Comparison of ENCODE assay signal across 21 cellular contexts in genomic region chr12:102562836-102563425, GRCh38.
A peak's percentile ranks its signal among the peaks of the same experiment; 100 is the strongest.
DNase-seq lines count a peak whose midpoint lies in the region; ATAC-seq and TF ChIP-seq lines count a peak whose summit lies in the region.
"Had no signal": no experiment of that assay in that cellular context is flagged by ENCODE, and none has a peak within 500 bp of the region (broad histone marks: within the 10 kb centered on the region; RNA-seq: fewer than 3 reads in every experiment).

No MANE protein-coding gene starts in this region.

- H3K9ac ChIP-seq in H9 (ENCODE audit: extremely low read depth, insufficient read length, low read length) (no peak overlapping the region), mesendoderm (ENCODE audit: low read length) (no peak overlapping the region)

- peaks cover 0 to 7% of the 10 kb centered on the region in 2 experiments; a peak in 1 of 5 replicates for H3K9me3 Mint-ChIP-seq in H9
- H3K9me3 Mint-ChIP-seq: activated CD4-positive, alpha-beta memory T cell treated with anti-CD3 and anti-CD28 coated beads, Interleukin-2, amount 10 ng/mL, durations not matched to agents 7 days and 5 days; activated naive CD8-positive, alpha-beta T cell treated with anti-CD3 and anti-CD28 coated beads for 36 hours; CD8-positive, alpha-beta T cell had no signal

- no peak overlapping the region for H3T11ph ChIP-seq in H9 (ENCODE audit: low read length)

- H2AK5ac ChIP-seq in H9 (ENCODE audit: insufficient read length, low read length), result no peak overlapping the region
- H2AK5ac ChIP-seq in mesendoderm (ENCODE audit: low read length), result no peak overlapping the region

- H3K4me2 ChIP-seq in H9 (ENCODE audit: insufficient read depth, insufficient read length, low read length) (no peak overlapping the region), mesendoderm (ENCODE audit: low read length) (no peak overlapping the region)

- intact Hi-C loops in mucosa of descending colon (cut with DNase I, micrococcal nuclease), result no loop called here

- no peaks in the 10 kb centered on the region for H3K23me2 ChIP-seq in H9 (ENCODE audit: insufficient read length, low read depth, low read length, poor library complexity, severe bottlenecking)

- no peak overlapping the region for H2BK15ac ChIP-seq in H9 (ENCODE audit: low read depth, low read length)
- H2BK15ac ChIP-seq in mesendoderm (replicated peaks; ENCODE audit: low read depth), result no peak overlapping the region

- peaks cover 0 to 7% (median 0%) of the 10 kb centered on the region in 3 experiments; a peak in 4 of 7 replicates for H3K36me3 Mint-ChIP-seq in H9 (ENCODE audit: insufficient read depth in 1 of 3, low read depth in 3 of 3)
- H3K36me3 Mint-ChIP-seq: activated naive CD8-positive, alpha-beta T cell treated with anti-CD3 and anti-CD28 coated beads for 36 hours; CD8-positive, alpha-beta T cell; T-cell had no signal

- H3K23ac ChIP-seq in H9 (ENCODE audit: insufficient read length, low read depth, low read length) (no peak overlapping the region), mesendoderm (ENCODE audit: low read length) (no peak overlapping the region)

- H2BK120ac ChIP-seq in H9 (ENCODE audit: low read depth, low read length, poor library complexity, severe bottlenecking) (no peak overlapping the region), mesendoderm (ENCODE audit: low read depth, low read length) (no peak overlapping the region)

- H3K36me3 ChIP-seq in SJSA1, result no peaks in the 10 kb centered on the region
- H3K36me3 ChIP-seq in mesendoderm (ENCODE audit: control insufficient read depth, insufficient read depth, low read length), result no peaks in the 10 kb centered on the region
- no peaks in the 10 kb centered on the region for H3K36me3 ChIP-seq in mucosa of descending colon (ENCODE audit: low read depth)
- H3K36me3 ChIP-seq in MG63, result no peaks in the 10 kb centered on the region
- H3K36me3 ChIP-seq: colonic mucosa, upper lobe of left lung, WERI-Rb-1 had no signal

- H3K4me1 Mint-ChIP-seq in H9, result peaks cover 15 to 21% of the 10 kb centered on the region in 2 experiments
- H3K4me1 Mint-ChIP-seq: activated CD4-positive, alpha-beta memory T cell treated with anti-CD3 and anti-CD28 coated beads, Interleukin-2, amount 10 ng/mL, durations not matched to agents 7 days and 5 days; activated naive CD8-positive, alpha-beta T cell treated with anti-CD3 and anti-CD28 coated beads for 36 hours; T-cell had no signal

- H2AFZ ChIP-seq in H9 (ENCODE audit: low read length), result peak overlapping the region; percentile 66

- H3K4me1 ChIP-seq in H9 (ENCODE audit: insufficient read depth, low read length), result 0 out of 2 replicates have a peak, but pooled peaks cover 4% of the 10 kb centered on the region
- H3K4me1 ChIP-seq in SJSA1 (replicated peaks), result peaks cover 37% of the 10 kb centered on the region
- H3K4me1 ChIP-seq in mesendoderm (ENCODE audit: control insufficient read depth, low read depth, low read length), result no peaks in the 10 kb centered on the region
- H3K4me1 ChIP-seq in mucosa of descending colon (ENCODE audit: low read depth), result no peaks in the 10 kb centered on the region
- H3K4me1 ChIP-seq: body of pancreas, colonic mucosa had no signal

- H4K91ac ChIP-seq in H9 (ENCODE audit: insufficient read length, low read depth, low read length), result no peak overlapping the region

- TF ChIP-seq CTCF in AG10803 (conservative IDR thresholded peaks at IDR 0.05; ENCODE audit: low read length) (no peak), H9 (conservative IDR thresholded peaks at IDR 0.05) (no peak), mucosa of descending colon (IDR thresholded peaks at IDR 0.05) (no peak), omental fat pad (IDR thresholded peaks at IDR 0.05) (no peak)

- ATAC-seq in mucosa of descending colon (no peak), omental fat pad (ENCODE audit: low FRiP score) (no peak)
- ATAC-seq: activated T-cell treated with anti-CD3 and anti-CD28 coated beads, Interleukin-2, amount 50 U/mL, for 72 hours; body of pancreas; CD8-positive, alpha-beta T cell; T-cell had no signal

- WGBS in H9 (ENCODE audit: extremely low coverage, insufficient read length, low lambda C conversion rate), result no CpG with 5 or more reads among the region's 2 CpGs
- WGBS in mesendoderm (ENCODE audit: extremely low coverage, insufficient coverage, low lambda C conversion rate), result no CpG with 5 or more reads among the region's 2 CpGs

- no peak overlapping the region for H3K14ac ChIP-seq in H9 (ENCODE audit: insufficient read depth, low read length)

- H3K56ac ChIP-seq in H9 (ENCODE audit: insufficient read length, low read depth, low read length), result no peak overlapping the region
- no peak overlapping the region for H3K56ac ChIP-seq in mesendoderm (ENCODE audit: low read length)

- H2BK12ac ChIP-seq in H9 (ENCODE audit: insufficient read length, low read depth, low read length), result no peak overlapping the region

- H3K4ac ChIP-seq in H9 (ENCODE audit: low read depth, low read length) (no peak overlapping the region), mesendoderm (ENCODE audit: low read depth, low read length) (no peak overlapping the region)

- H4K5ac ChIP-seq in H9 (ENCODE audit: insufficient read length, low read depth, low read length) (no peak overlapping the region), mesendoderm (ENCODE audit: low read length) (no peak overlapping the region)

- H2BK5ac ChIP-seq in H9 (ENCODE audit: insufficient read length, low read length), result no peak overlapping the region
- H2BK5ac ChIP-seq in mesendoderm (ENCODE audit: low read length), result no peak overlapping the region

- H3K27ac Mint-ChIP-seq in H9, result peak overlapping the region; percentile 13 to 90 (median 75)
- H3K27ac Mint-ChIP-seq: activated CD4-positive, alpha-beta memory T cell treated with anti-CD3 and anti-CD28 coated beads, Interleukin-2, amount 10 ng/mL, durations not matched to agents 7 days and 5 days; activated naive CD8-positive, alpha-beta T cell treated with anti-CD3 and anti-CD28 coated beads for 36 hours; activated T-cell treated with anti-CD3 and anti-CD28 coated beads, Interleukin-2, amount 50 U/mL, for 72 hours; CD8-positive, alpha-beta T cell; T-cell had no signal

- H3K18ac ChIP-seq in H9 (ENCODE audit: insufficient read length, low read depth, low read length) (no peak overlapping the region), mesendoderm (ENCODE audit: low read length) (peak overlapping the region; percentile 69)

- no peak overlapping the region for H3K27ac ChIP-seq in H9 (ENCODE audit: insufficient read length, low read depth, low read length)
- H3K27ac ChIP-seq in SJSA1, result peak overlapping the region; percentile 39
- no peak overlapping the region for H3K27ac ChIP-seq in mesendoderm (ENCODE audit: low read depth, low read length)
- H3K27ac ChIP-seq: body of pancreas, colonic mucosa, RWPE1, upper lobe of left lung, WERI-Rb-1 had no signal

- H3K9me3 ChIP-seq in H9 (ENCODE audit: control insufficient read depth, low read depth, low read length), result no peaks in the 10 kb centered on the region
- H3K9me3 ChIP-seq in SJSA1 (replicated peaks), result no peaks in the 10 kb centered on the region
- no peaks in the 10 kb centered on the region for H3K9me3 ChIP-seq in mucosa of descending colon
- H3K9me3 ChIP-seq in MG63, result no peaks in the 10 kb centered on the region
- H3K9me3 ChIP-seq: body of pancreas, colonic mucosa, upper lobe of left lung had no signal

- no peaks in the 10 kb centered on the region for H4K20me1 ChIP-seq in H9 (ENCODE audit: control insufficient read depth, insufficient read depth, insufficient read length)

- H3K4me3 ChIP-seq in AG10803 (ENCODE audit: low read length), result no peak overlapping the region
- no peak overlapping the region for H3K4me3 ChIP-seq in SJSA1
- H3K4me3 ChIP-seq in mesendoderm (ENCODE audit: low read length), result no peak overlapping the region
- H3K4me3 ChIP-seq in mucosa of descending colon, result no peak overlapping the region
- H3K4me3 ChIP-seq in MG63, result no peak overlapping the region
- H3K4me3 ChIP-seq: body of pancreas, colonic mucosa, upper lobe of left lung had no signal

- no peaks in the 10 kb centered on the region for H3K79me2 ChIP-seq in H9 (ENCODE audit: insufficient read depth, low read length)
- H3K79me2 ChIP-seq in mesendoderm (ENCODE audit: control insufficient read depth, insufficient read depth, low read length), result no peaks in the 10 kb centered on the region

- peak; percentile 16 for DNase-seq in AG10803 (ENCODE audit: low read depth)
- DNase-seq in H9, result no peak
- peak; percentile 62 to 76 for DNase-seq in SJSA1 (ENCODE audit: low read depth in 1 of 2, low spot score in 2 of 2)
- peak; percentile 71 for DNase-seq in mesendoderm
- DNase-seq in inferior parietal cortex (ENCODE audit: extremely low spot score), result no peak
- no peak for DNase-seq in mucosa of descending colon
- no peak for DNase-seq in MG63
- DNase-seq in omental fat pad (ENCODE audit: low spot score), result no peak
- DNase-seq: activated CD4-positive, alpha-beta memory T cell treated with anti-CD3 and anti-CD28 coated beads, Interleukin-2, amount 10 ng/mL, durations not matched to agents 7 days and 5 days; activated naive CD8-positive, alpha-beta T cell treated with anti-CD3 and anti-CD28 coated beads for 36 hours; activated T-cell treated with anti-CD3 and anti-CD28 coated beads, Interleukin-2, amount 50 U/mL, for 72 hours; CD8-positive, alpha-beta T cell; colonic mucosa; NCI-H146; NCI-H226; stimulated activated naive CD4-positive, alpha-beta T cell treated with Interleukin-2 at 50 U/mL for 16 hours; T-cell; upper lobe of left lung; WERI-Rb-1 had no signal

- H2BK20ac ChIP-seq in H9 (ENCODE audit: low read depth, low read length, poor library complexity, severe bottlenecking), result no peak overlapping the region

- H3K4me3 Mint-ChIP-seq in H9, result no peak overlapping the region
- H3K4me3 Mint-ChIP-seq: activated CD4-positive, alpha-beta memory T cell treated with anti-CD3 and anti-CD28 coated beads, Interleukin-2, amount 10 ng/mL, durations not matched to agents 7 days and 5 days; activated naive CD8-positive, alpha-beta T cell treated with anti-CD3 and anti-CD28 coated beads for 36 hours; activated T-cell treated with anti-CD3 and anti-CD28 coated beads, Interleukin-2, amount 50 U/mL, for 72 hours; CD8-positive, alpha-beta T cell; T-cell had no signal

- no peaks in the 10 kb centered on the region for H3K27me3 Mint-ChIP-seq in H9 (ENCODE audit: low read depth)
- H3K27me3 Mint-ChIP-seq: activated CD4-positive, alpha-beta memory T cell treated with anti-CD3 and anti-CD28 coated beads, Interleukin-2, amount 10 ng/mL, durations not matched to agents 7 days and 5 days had no signal

- H3K79me1 ChIP-seq in H9 (ENCODE audit: insufficient read depth, low read depth, low read length, poor library complexity, severe bottlenecking) (no peaks in the 10 kb centered on the region), mesendoderm (ENCODE audit: low read length) (no peaks in the 10 kb centered on the region)

- no peak overlapping the region for H4K8ac ChIP-seq in H9 (replicated peaks; ENCODE audit: insufficient read length, low read depth, low read length)
- H4K8ac ChIP-seq in mesendoderm (ENCODE audit: low read depth, low read length), result no peak overlapping the region

- H3K27me3 ChIP-seq in H9 (ENCODE audit: insufficient read depth, low read length), result no peaks in the 10 kb centered on the region; the same call in 1 of the 2 replicates
- H3K27me3 ChIP-seq in SJSA1 (replicated peaks), result no peaks in the 10 kb centered on the region
- H3K27me3 ChIP-seq in mesendoderm (ENCODE audit: insufficient read depth, low read length, poor library complexity), result no peaks in the 10 kb centered on the region
- H3K27me3 ChIP-seq in MG63, result no peaks in the 10 kb centered on the region
- H3K27me3 ChIP-seq: body of pancreas, colonic mucosa, upper lobe of left lung had no signal

Comparison
In these comparisons a context has a peak if more than half of its experiments do, and no peak if none do; other contexts are left out.
1. DNase-seq: peak in AG10803 (single experiment), SJSA1 (2 of 2) and mesendoderm (single experiment); none in H9 (single experiment), inferior parietal cortex (single experiment), mucosa of descending colon (0 of 3), MG63 (single experiment) and omental fat pad (single experiment).